In genomic region chr3:159764211-159765024, GRCh38 we compare ENCODE assay signal across 1 cellular context.
A peak's percentile ranks its signal among the peaks of the same experiment; 100 is the strongest.
TF ChIP-seq lines count a peak whose summit lies in the region.

No MANE protein-coding gene starts in this region.

TF ChIP-seq in A549, 52 proteins besides CTCF, POLR2A, EP300 and RAD21 (continued from another document):
- no peak for TF ChIP-seq NFE2L2 (conservative IDR thresholded peaks at IDR 0.05; ENCODE audit: low read length)
- TF ChIP-seq TP53 (CRISPR knock-in tag; IDR thresholded peaks at IDR 0.05), result 0 out of 2 replicates have a peak, but pooled peaks have one; percentile 51
- TF ChIP-seq, protein P1, sequence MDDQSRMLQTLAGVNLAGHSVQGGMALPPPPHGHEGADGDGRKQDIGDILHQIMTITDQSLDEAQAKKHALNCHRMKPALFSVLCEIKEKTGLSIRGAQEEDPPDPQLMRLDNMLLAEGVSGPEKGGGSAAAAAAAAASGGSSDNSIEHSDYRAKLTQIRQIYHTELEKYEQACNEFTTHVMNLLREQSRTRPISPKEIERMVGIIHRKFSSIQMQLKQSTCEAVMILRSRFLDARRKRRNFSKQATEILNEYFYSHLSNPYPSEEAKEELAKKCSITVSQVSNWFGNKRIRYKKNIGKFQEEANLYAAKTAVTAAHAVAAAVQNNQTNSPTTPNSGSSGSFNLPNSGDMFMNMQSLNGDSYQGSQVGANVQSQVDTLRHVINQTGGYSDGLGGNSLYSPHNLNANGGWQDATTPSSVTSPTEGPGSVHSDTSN (IDR thresholded peaks at IDR 0.05), result no peak
